In the genomic region with DNA sequence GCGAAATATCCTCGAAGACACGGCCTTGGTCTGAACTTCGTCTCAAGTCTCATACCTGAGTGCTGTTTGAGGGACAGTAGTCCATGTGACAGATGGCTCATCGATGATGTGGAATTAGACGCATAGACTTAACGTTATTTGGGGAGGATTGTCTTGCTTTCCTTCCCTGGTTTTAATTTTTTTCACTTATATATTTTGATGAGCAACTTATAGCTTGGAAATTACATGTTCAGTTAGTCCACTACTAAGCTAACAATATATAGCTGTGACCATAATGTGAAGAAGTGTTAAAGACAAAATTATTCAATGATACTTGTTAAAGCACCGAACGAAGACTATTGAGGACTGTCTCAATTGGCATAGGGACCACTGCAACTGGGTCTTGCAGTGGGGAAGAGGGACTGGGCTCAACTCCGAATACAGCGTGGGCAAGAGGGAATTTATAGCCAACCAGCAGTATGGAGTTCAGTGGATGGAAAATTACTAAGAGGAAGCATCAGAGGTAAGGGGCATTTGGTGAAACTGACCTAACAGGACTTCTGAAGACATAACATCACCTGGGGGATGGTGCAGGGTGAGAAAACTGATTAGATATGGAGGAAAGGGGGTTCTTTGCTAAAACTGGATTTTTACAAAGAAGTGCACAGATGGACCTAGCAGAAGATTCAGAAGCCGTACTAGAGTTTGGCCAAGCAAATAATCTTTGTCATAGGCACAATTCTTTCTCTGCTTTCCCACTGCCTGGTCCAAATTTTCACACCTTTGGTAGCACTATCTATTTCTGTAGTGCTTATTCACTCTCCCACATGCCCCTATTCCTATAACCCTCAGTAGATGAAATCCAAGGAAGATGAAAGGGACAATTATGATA, we compare ENCODE assay signal across 8 cellular contexts. TPM values are rescaled to one million over a fixed set of nuclear protein-coding genes. Genes with fewer than 3 reads are reported as not detected.
DNase-seq lines count a peak whose midpoint lies in the region; ATAC-seq, FAIRE-seq and TF ChIP-seq lines count a peak whose summit lies in the region.

No MANE protein-coding gene starts in this region.

- H3K27ac ChIP-seq in CD4-positive, alpha-beta T cell (ENCODE audit: low read depth, low read length), result peak overlapping the region; percentile 92
- H3K27ac ChIP-seq in HUES6 (ENCODE audit: low read depth, low read length) (peak overlapping the region; percentile 60), uterus (peak overlapping the region; percentile 94 to 97)

- H3K4me1 Mint-ChIP-seq in CD4-positive, alpha-beta T cell (ENCODE audit: low read depth), result peaks cover 50% of the 10 kb centered on the region
- peaks cover 69% of the 10 kb centered on the region for H3K4me1 Mint-ChIP-seq in brain
- peaks cover 25% of the 10 kb centered on the region for H3K4me1 Mint-ChIP-seq in memory B cell

- peak overlapping the region; percentile 97 for H3K4me3 ChIP-seq in HUES6 (ENCODE audit: low read depth, low read length)
- peak overlapping the region; percentile 88 to 90 for H3K4me3 ChIP-seq in uterus

- POLR2A ChIA-PET in CD4-positive, alpha-beta T cell (lab: Charles Lee), result interaction anchor here (0.6 to 4.4 kb wide), 13 partner anchors 9 to 1963 kb away, joined by 3 to 39 read pairs (median 4); partner anchors contain the start of genes INTS13, ITPR2 and STK38L

- peak overlapping the region; percentile 97 for H3K27ac Mint-ChIP-seq in CD4-positive, alpha-beta T cell
- H3K27ac Mint-ChIP-seq in brain (peak overlapping the region in 4 of 5 experiments; percentile 15 to 92 (median 72)), memory B cell (peak overlapping the region; percentile 98)

- no peaks in the 10 kb centered on the region for H3K27me3 ChIP-seq in CD4-positive, alpha-beta T cell (ENCODE audit: control insufficient read depth, insufficient read depth, low read length)
- no peaks in the 10 kb centered on the region for H3K27me3 ChIP-seq in HUES6 (ENCODE audit: control insufficient read depth, insufficient read depth, low read length)
- H3K27me3 ChIP-seq in uterus, result no peaks in the 10 kb centered on the region

- TF ChIP-seq CTCF in CD4-positive, alpha-beta T cell (IDR thresholded peaks at IDR 0.05), result no peak
- no peak for TF ChIP-seq CTCF in brain (conservative IDR thresholded peaks at IDR 0.05)
- no peak for TF ChIP-seq CTCF in uterus (IDR thresholded peaks at IDR 0.05)

- no peaks in the 10 kb centered on the region for H3K9me3 Mint-ChIP-seq in CD4-positive, alpha-beta T cell
- H3K9me3 Mint-ChIP-seq in brain (no peaks in the 10 kb centered on the region), memory B cell (no peaks in the 10 kb centered on the region)

- H3K36me3 ChIP-seq in HUES6 (ENCODE audit: control insufficient read depth, insufficient read depth, low read length) (no peaks in the 10 kb centered on the region), uterus (no peaks in the 10 kb centered on the region)

- H3K9ac ChIP-seq in HUES6 (ENCODE audit: low read length), result peak overlapping the region; percentile 64

- TF ChIP-seq POLR2A in uterus (IDR thresholded peaks at IDR 0.05), result no peak

- H3K4me1 ChIP-seq in HUES6 (ENCODE audit: control insufficient read depth, insufficient read depth, low read length), result peaks cover 28% of the 10 kb centered on the region
- no peaks in the 10 kb centered on the region for H3K4me1 ChIP-seq in uterus

- intact Hi-C loops in CD4-positive, alpha-beta T cell (cut with DNase I, micrococcal nuclease), result loop anchor here (1.0 to 10.0 kb wide), 12 partner anchors 7 to 1813 kb away; partner anchors contain the start of genes CCDC91 (in 1 of the 2), INTS13 (in 1 of the 2), ITPR2 (in 1 of the 2) and MED21 (in 1 of the 2)
- intact Hi-C loops in uterus (cut with DNase I; ENCODE audit: low total_unique reads), result loop anchor here (5.0 kb wide), 1 partner anchor 78 kb away; the partner anchor contains the start of genes FGFR1OP2 and INTS13

- no peaks in the 10 kb centered on the region for H3K9me3 ChIP-seq in CD4-positive, alpha-beta T cell (ENCODE audit: control insufficient read depth, low read length)
- H3K9me3 ChIP-seq in HUES6 (ENCODE audit: control insufficient read depth, insufficient read depth, low read depth, low read length) (no peaks in the 10 kb centered on the region), uterus (no peaks in the 10 kb centered on the region)

- H3K4me3 Mint-ChIP-seq in CD4-positive, alpha-beta T cell, result peak overlapping the region; percentile 93
- H3K4me3 Mint-ChIP-seq in brain (peak overlapping the region; percentile 92 to 99 (median 95)), memory B cell (peak overlapping the region; percentile 90)

- H3K36me3 Mint-ChIP-seq in CD4-positive, alpha-beta T cell (ENCODE audit: low read depth), result peaks cover 14% of the 10 kb centered on the region
- H3K36me3 Mint-ChIP-seq in brain (peaks cover 4% of the 10 kb centered on the region), memory B cell (peaks cover 2% of the 10 kb centered on the region)

- DNase-seq in CD4-positive, alpha-beta T cell, result no peak
- DNase-seq in memory B cell (ENCODE audit: low spot score in 2 of 2) (no peak), uterus (no peak), RCC 7860 (ENCODE audit: low spot score) (no peak), NCI-H524 treated with DMSO at 0.1 percent for 48 hours (lab: John Stamatoyannopoulos, UW) (no peak)

- no peak for ATAC-seq in CD4-positive, alpha-beta T cell (ENCODE audit: poor library complexity)
- ATAC-seq in memory B cell (ENCODE audit: low read depth) (no peak), HG03432 (IDR thresholded peaks at IDR 0.05; ENCODE audit: unreplicated experiment) (no peak)

- no peak for FAIRE-seq in RCC 7860 (lab: Jason Lieb, UNC)

- CTCF ChIA-PET in CD4-positive, alpha-beta T cell (lab: Charles Lee), result interaction anchor here (0.5 to 1.9 kb wide), 12 partner anchors 11 to 1925 kb away, joined by 3 to 18 read pairs (median 5); partner anchors contain the start of gene ITPR2

- no peaks in the 10 kb centered on the region for H3K27me3 Mint-ChIP-seq in CD4-positive, alpha-beta T cell
- H3K27me3 Mint-ChIP-seq in brain, result peaks cover under 1% of the 10 kb centered on the region
- no peaks in the 10 kb centered on the region for H3K27me3 Mint-ChIP-seq in memory B cell

RNA-seq across cellular contexts. Expression of gene TM7SF3, which starts 0.9 kb away (rescaled TPM):
- total RNA-seq in CD4-positive, alpha-beta T cell, result 1 to 10 TPM; 8.3 to 9.5 TPM
- polyA plus RNA-seq in brain (ENCODE audit: insufficient read depth, low read depth, low replicate concordance), result 42.8 TPM
- 10 to 100 TPM; 32.8 to 70.6 (median 47.4) TPM for total RNA-seq in uterus

RNA-seq across cellular contexts. Expression of gene MED21, which starts 7.3 kb away (rescaled TPM):
- 100 to 1,000 TPM; 103 to 107 TPM for total RNA-seq in CD4-positive, alpha-beta T cell
- 29.5 TPM for polyA plus RNA-seq in brain (ENCODE audit: insufficient read depth, low read depth, low replicate concordance)
- total RNA-seq in uterus, result 100 to 1,000 TPM in 1 of 4 donors, 10 to 100 TPM in 3; 30.0 to 214 (median 91.4) TPM
